Comparison of ENCODE assay signal across 10 cellular contexts in genomic region chr19:4454952-4455738, GRCh38. TPM values are rescaled to one million over a fixed set of nuclear protein-coding genes. Genes with fewer than 3 reads are reported as not detected.
DNase-seq lines count a peak whose midpoint lies in the region; ATAC-seq and TF ChIP-seq lines count a peak whose summit lies in the region.
"Had no signal": no experiment of that assay in that cellular context is flagged by ENCODE, and none has a peak within 500 bp of the region (broad histone marks: within the 10 kb centered on the region; RNA-seq: fewer than 3 reads in every experiment).

No MANE protein-coding gene starts in this region.

- peaks cover 7% of the 10 kb centered on the region for H3K4me1 Mint-ChIP-seq in endodermal cell
- H3K4me1 Mint-ChIP-seq in naive thymus-derived CD8-positive, alpha-beta T cell, result peaks cover 14 to 26% (median 15%) of the 10 kb centered on the region in 4 donors

- 91 to 94% methylated on average over 15 to 24 of the region's 24 CpGs for WGBS in endodermal cell (ENCODE audit: insufficient coverage in 1 of 2, insufficient read length in 1 of 2), 2 experiments

- H3K4me3 ChIP-seq in endodermal cell (ENCODE audit: low read length), result no peak overlapping the region
- H3K4me3 ChIP-seq: lung had no signal

- POLR2A ChIA-PET in naive thymus-derived CD8-positive, alpha-beta T cell (lab: Charles Lee), result interaction anchor here (1.1 kb wide), 2 partner anchors 16 to 216 kb away, joined by 5 to 6 read pairs; partner anchors contain the start of gene HDGFL2

- DNase-seq in AG08395 (ENCODE audit: low spot score), result peak; percentile 67
- DNase-seq in LHCN-M2 (ENCODE audit: low read depth), result peak; percentile 51
- DNase-seq in endodermal cell, result no peak
- DNase-seq in naive thymus-derived CD8-positive, alpha-beta T cell, result no peak
- no peak for DNase-seq in stimulated activated CD8-positive, alpha-beta memory T cell treated with anti-CD3 and anti-CD28 coated beads, Interleukin-4, amount 100 ng/mL, for 48 hours
- DNase-seq: activated CD4-positive, alpha-beta T cell treated with anti-CD3 and anti-CD28 coated beads for 1 hour had no signal

- no peaks in the 10 kb centered on the region for H3K4me1 ChIP-seq in endodermal cell (ENCODE audit: control insufficient read depth, insufficient read depth, low read length)

- H3K36me3 ChIP-seq in endodermal cell (ENCODE audit: control insufficient read depth, insufficient read depth, low read length), result peaks cover 14% of the 10 kb centered on the region

- H3K9ac ChIP-seq in endodermal cell (ENCODE audit: extremely low read depth, low read length, poor library complexity, severe bottlenecking), result no peak overlapping the region

- H3K4me3 Mint-ChIP-seq in endodermal cell, result no peak overlapping the region
- H3K4me3 Mint-ChIP-seq in naive thymus-derived CD8-positive, alpha-beta T cell, result peak overlapping the region in 8 of 10 donors; percentile 19 to 90 (median 36)

- no peaks in the 10 kb centered on the region for H3K27me3 ChIP-seq in endodermal cell (ENCODE audit: control insufficient read depth, insufficient read depth, low read length, poor library complexity, severe bottlenecking)

- no peaks in the 10 kb centered on the region for H3K9me3 ChIP-seq in endodermal cell (ENCODE audit: control insufficient read depth, low read length)

- H3K27ac Mint-ChIP-seq in endodermal cell, result peak overlapping the region; percentile 35
- peak overlapping the region in 6 of 10 donors; percentile 42 to 73 (median 43) for H3K27ac Mint-ChIP-seq in naive thymus-derived CD8-positive, alpha-beta T cell

- peaks cover 9% of the 10 kb centered on the region for H3K36me3 Mint-ChIP-seq in endodermal cell (ENCODE audit: low read depth)
- peaks cover 0 to 32% (median 2%) of the 10 kb centered on the region in 3 donors for H3K36me3 Mint-ChIP-seq in naive thymus-derived CD8-positive, alpha-beta T cell

- no peaks in the 10 kb centered on the region for H3K27me3 Mint-ChIP-seq in endodermal cell (ENCODE audit: insufficient read depth)
- H3K27me3 Mint-ChIP-seq in naive thymus-derived CD8-positive, alpha-beta T cell, result peaks cover 0 to 1% (median 0%) of the 10 kb centered on the region in 5 donors

- TF ChIP-seq CTCF in endodermal cell (conservative IDR thresholded peaks at IDR 0.05), result no peak

- no peak for ATAC-seq in naive thymus-derived CD8-positive, alpha-beta T cell
- ATAC-seq in HG02678 (IDR thresholded peaks at IDR 0.05; ENCODE audit: unreplicated experiment) (no peak), GM21717 (IDR thresholded peaks at IDR 0.05; ENCODE audit: unreplicated experiment) (no peak), HG03159 (IDR thresholded peaks at IDR 0.05; ENCODE audit: unreplicated experiment) (no peak)

- H3K27ac ChIP-seq in endodermal cell (ENCODE audit: low read depth, low read length), result no peak overlapping the region

- no peaks in the 10 kb centered on the region for H3K9me3 Mint-ChIP-seq in endodermal cell
- H3K9me3 Mint-ChIP-seq in naive thymus-derived CD8-positive, alpha-beta T cell, result no peaks in the 10 kb centered on the region

RNA-seq across cellular contexts. Expression of gene UBXN6, which starts 2.4 kb away (rescaled TPM):
- total RNA-seq in LHCN-M2 (2014; rRNA removed), result 71.9 and 85.3 TPM in 2 replicates
- polyA plus RNA-seq in LHCN-M2 (2012), result 129 TPM
- total RNA-seq in endodermal cell, result 10 to 100 TPM; 31.2 to 36.9 TPM
- 37.4 TPM for polyA plus RNA-seq in endodermal cell (2013, experiment 1 of 2)
- polyA plus RNA-seq in endodermal cell (2013, experiment 2 of 2), result 37.1 TPM
- 10 to 100 TPM; 61.3 to 75.2 TPM for total RNA-seq in naive thymus-derived CD8-positive, alpha-beta T cell
- polyA plus RNA-seq in naive thymus-derived CD8-positive, alpha-beta T cell, result 1 to 10 TPM; 2.4 to 6.6 (median 3.9) TPM

RNA-seq across cellular contexts. Expression of gene HDGFL2, which starts 17.0 kb away (rescaled TPM):
- total RNA-seq in LHCN-M2 (2014; rRNA removed), result 65.9 and 67.3 TPM in 2 replicates
- 52.7 TPM for polyA plus RNA-seq in LHCN-M2 (2012)
- 100 to 1,000 TPM; 117 TPM for total RNA-seq in endodermal cell
- polyA plus RNA-seq in endodermal cell (2013, experiment 1 of 2), result 91.6 TPM
- 89.8 TPM for polyA plus RNA-seq in endodermal cell (2013, experiment 2 of 2)
- total RNA-seq in naive thymus-derived CD8-positive, alpha-beta T cell, result 10 to 100 TPM; 35.5 to 40.0 TPM
- 10 to 100 TPM; 15.0 to 25.3 (median 19.0) TPM for polyA plus RNA-seq in naive thymus-derived CD8-positive, alpha-beta T cell

RNA-seq across cellular contexts. Expression of gene CHAF1A, which starts 52.7 kb away (rescaled TPM):
- total RNA-seq in LHCN-M2 (2014; rRNA removed), result 36.5 and 51.9 TPM in 2 replicates
- 22.1 TPM for polyA plus RNA-seq in LHCN-M2 (2012)
- 10 to 100 TPM; 70.7 to 76.9 TPM for total RNA-seq in endodermal cell
- polyA plus RNA-seq in endodermal cell (2013, experiment 1 of 2), result 48.1 TPM
- 46.4 TPM for polyA plus RNA-seq in endodermal cell (2013, experiment 2 of 2)
- 10 to 100 TPM in 1 of 2 experiments, 1 to 10 TPM in 1; 7.5 to 10.9 TPM for total RNA-seq in naive thymus-derived CD8-positive, alpha-beta T cell
- polyA plus RNA-seq in naive thymus-derived CD8-positive, alpha-beta T cell, result 1 to 10 TPM; 1.7 to 2.4 (median 2.1) TPM

RNA-seq across cellular contexts. Expression of gene SH3GL1, which starts 54.8 kb away (rescaled TPM):
- 208 and 261 TPM in 2 replicates for total RNA-seq in LHCN-M2 (2014; rRNA removed)
- polyA plus RNA-seq in LHCN-M2 (2012), result 177 TPM
- 10 to 100 TPM; 76.8 to 77.0 TPM for total RNA-seq in endodermal cell
- polyA plus RNA-seq in endodermal cell (2013, experiment 1 of 2), result 76.9 TPM
- polyA plus RNA-seq in endodermal cell (2013, experiment 2 of 2), result 77.1 TPM
- 10 to 100 TPM; 38.3 to 38.6 TPM for total RNA-seq in naive thymus-derived CD8-positive, alpha-beta T cell
- 10 to 100 TPM; 11.8 to 20.4 (median 12.3) TPM for polyA plus RNA-seq in naive thymus-derived CD8-positive, alpha-beta T cell

Comparison
In these comparisons a context has a peak if more than half of its experiments do, and no peak if none do; other contexts are left out.
1. DNase-seq: peak in AG08395 (single experiment) and LHCN-M2 (single experiment); none in endodermal cell (single experiment), naive thymus-derived CD8-positive, alpha-beta T cell (0 of 10) and stimulated activated CD8-positive, alpha-beta memory T cell treated with anti-CD3 and anti-CD28 coated beads, Interleukin-4, amount 100 ng/mL, for 48 hours (single experiment).